In the genomic region with DNA sequence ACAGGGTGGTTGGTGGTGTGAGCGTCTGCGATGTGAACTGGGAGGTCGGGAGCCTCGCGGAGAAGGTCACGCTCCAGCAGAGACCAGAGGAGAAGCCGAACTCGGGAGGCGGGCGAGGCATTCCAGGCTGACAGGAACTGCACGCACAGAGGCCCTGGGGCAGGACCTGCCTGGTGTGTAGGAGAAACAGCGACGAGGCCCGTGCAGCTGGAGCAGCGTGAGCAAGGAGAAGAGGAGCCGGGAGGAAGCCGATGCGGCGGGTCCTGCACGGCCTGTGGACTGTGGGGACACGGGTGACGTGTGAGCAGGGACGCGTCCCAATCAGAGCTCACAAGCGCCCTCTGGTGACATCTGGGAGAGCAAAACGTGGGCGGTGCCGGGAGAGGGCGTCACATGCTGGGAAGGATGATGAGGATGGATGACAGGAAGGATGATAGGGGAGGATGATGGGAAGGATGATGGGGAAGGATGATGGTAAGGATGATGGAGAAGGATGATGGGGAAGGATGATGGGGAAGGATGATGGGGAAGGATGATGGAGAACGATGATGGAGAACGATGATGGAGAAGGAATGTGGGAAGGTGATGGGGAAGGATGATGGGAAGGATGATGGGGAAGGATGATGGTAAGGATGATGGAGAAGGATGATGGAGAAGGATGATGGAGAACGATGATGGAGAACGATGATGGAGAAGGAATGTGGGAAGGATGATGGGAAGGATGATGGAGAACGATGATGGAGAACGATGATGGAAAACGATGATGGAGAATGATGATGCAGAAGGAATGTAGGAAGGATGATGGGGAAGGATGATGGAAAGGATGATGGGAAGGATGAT, we compare ENCODE assay signal across 8 cellular contexts. TPM values are rescaled to one million over a fixed set of nuclear protein-coding genes. Genes with fewer than 3 reads are reported as not detected.
A peak's percentile ranks its signal among the peaks of the same experiment; 100 is the strongest.
DNase-seq lines count a peak whose midpoint lies in the region; ATAC-seq and TF ChIP-seq lines count a peak whose summit lies in the region.

No MANE protein-coding gene starts in this region.

- TF ChIP-seq CTCF in Calu3 (IDR thresholded peaks at IDR 0.05; ENCODE audit: unreplicated experiment) (peak; percentile 40), fibroblast of the aortic adventitia (IDR thresholded peaks at IDR 0.05; ENCODE audit: insufficient read depth, low read length) (peak; percentile 53), neural progenitor cell (IDR thresholded peaks at IDR 0.05) (peak; percentile 63)

- no TSS peak for BruUV-seq in Calu3 (replicated peaks; lab: Mats Ljungman, UMichigan)

- H3K36me3 Mint-ChIP-seq in Calu3 (ENCODE audit: insufficient read depth, unreplicated experiment) (peaks cover 5% of the 10 kb centered on the region), neural progenitor cell (peaks cover 4% of the 10 kb centered on the region)
- peaks cover 18 to 20% of the 10 kb centered on the region in 2 donors for H3K36me3 Mint-ChIP-seq in activated T-cell treated with anti-CD3 and anti-CD28 coated beads, Interleukin-2, amount 50 U/mL, for 72 hours (ENCODE audit: insufficient read depth in 2 of 2)

- intact Hi-C loops in Calu3 (cut with micrococcal nuclease; ENCODE audit: unreplicated experiment): no loop called here

- peak overlapping the region; percentile 70 for H2AFZ ChIP-seq in neural progenitor cell (replicated peaks)

- peaks cover 2% of the 10 kb centered on the region for H3K4me1 ChIP-seq in neural progenitor cell

- H3K4me3 ChIP-seq in fibroblast of the aortic adventitia (ENCODE audit: low read depth, low read length) (peak overlapping the region; percentile 31), neural progenitor cell (no peak overlapping the region)

- DNase-seq in Calu3 (peak; percentile 71), NCI-H1694 treated with DMSO at 0.1 percent for 48 hours (lab: John Stamatoyannopoulos, UW) (peak; percentile 51), fibroblast of the aortic adventitia (ENCODE audit: low read depth) (peak; percentile 43), neural progenitor cell (ENCODE audit: low spot score) (peak; percentile 84)
- peak; percentile 54 to 61 for DNase-seq in activated T-cell treated with anti-CD3 and anti-CD28 coated beads, Interleukin-2, amount 50 U/mL, for 72 hours

- ATAC-seq in activated T-cell treated with anti-CD3 and anti-CD28 coated beads, Interleukin-2, amount 50 U/mL, for 72 hours (replicated peaks in 1 of 2): peak; percentile 28 to 37
- no peak for ATAC-seq in HG02970 (IDR thresholded peaks at IDR 0.05; ENCODE audit: low FRiP score, unreplicated experiment)
- no peak for ATAC-seq in HG03159 (IDR thresholded peaks at IDR 0.05; ENCODE audit: unreplicated experiment)
- no peak for ATAC-seq in GM18502 (IDR thresholded peaks at IDR 0.05; ENCODE audit: poor library complexity, unreplicated experiment)

- H3K9me3 Mint-ChIP-seq in Calu3 (ENCODE audit: low read depth, unreplicated experiment) (peaks cover 14% of the 10 kb centered on the region), neural progenitor cell (peaks cover 22% of the 10 kb centered on the region)
- peaks cover 16 to 18% of the 10 kb centered on the region in 2 donors for H3K9me3 Mint-ChIP-seq in activated T-cell treated with anti-CD3 and anti-CD28 coated beads, Interleukin-2, amount 50 U/mL, for 72 hours

- H3F3A ChIP-seq in neural progenitor cell (ENCODE audit: low read depth): peaks cover 15% of the 10 kb centered on the region

- H3K9me3 ChIP-seq in neural progenitor cell (ENCODE audit: low read depth): no peaks in the 10 kb centered on the region

- no peaks in the 10 kb centered on the region for H3K79me2 ChIP-seq in neural progenitor cell (ENCODE audit: low read depth)

- CTCF ChIA-PET in Calu3 (lab: Charles Lee): interaction anchor here (0.7 to 0.9 kb wide), 3 partner anchors 18 to 64 kb away, joined by 3 to 6 read pairs (median 3); no protein-coding TSS in a partner anchor

- H3K9ac ChIP-seq in neural progenitor cell: no peak overlapping the region

- H3K4me2 ChIP-seq in neural progenitor cell: no peak overlapping the region

- H3K4me1 Mint-ChIP-seq in Calu3 (ENCODE audit: low read depth, unreplicated experiment) (peaks cover 7% of the 10 kb centered on the region), neural progenitor cell (peaks cover 27% of the 10 kb centered on the region)
- H3K4me1 Mint-ChIP-seq in activated T-cell treated with anti-CD3 and anti-CD28 coated beads, Interleukin-2, amount 50 U/mL, for 72 hours (ENCODE audit: low read depth): peaks cover 7% of the 10 kb centered on the region

- H3K27ac ChIP-seq in neural progenitor cell: no peak overlapping the region

- H3K36me3 ChIP-seq in neural progenitor cell: no peaks in the 10 kb centered on the region

- H3K27me3 Mint-ChIP-seq in Calu3 (ENCODE audit: unreplicated experiment): peaks cover 50% of the 10 kb centered on the region
- H3K27me3 Mint-ChIP-seq in activated T-cell treated with anti-CD3 and anti-CD28 coated beads, Interleukin-2, amount 50 U/mL, for 72 hours (ENCODE audit: low read depth): peaks cover 17% of the 10 kb centered on the region
- peaks cover 34% of the 10 kb centered on the region for H3K27me3 Mint-ChIP-seq in neural progenitor cell (ENCODE audit: insufficient read depth, low read depth)

- no peaks in the 10 kb centered on the region for H4K20me1 ChIP-seq in neural progenitor cell (ENCODE audit: low read depth)

- H3K27ac Mint-ChIP-seq in Calu3 (ENCODE audit: unreplicated experiment): peak overlapping the region; percentile 8
- H3K27ac Mint-ChIP-seq in activated T-cell treated with anti-CD3 and anti-CD28 coated beads, Interleukin-2, amount 50 U/mL, for 72 hours: peak overlapping the region; percentile 66
- peak overlapping the region; percentile 77 for H3K27ac Mint-ChIP-seq in neural progenitor cell

- peak overlapping the region; percentile 28 for H3K4me3 Mint-ChIP-seq in Calu3 (ENCODE audit: low read depth, unreplicated experiment)
- peak overlapping the region; percentile 13 to 68 for H3K4me3 Mint-ChIP-seq in activated T-cell treated with anti-CD3 and anti-CD28 coated beads, Interleukin-2, amount 50 U/mL, for 72 hours
- H3K4me3 Mint-ChIP-seq in neural progenitor cell: peak overlapping the region; percentile 74

- peaks cover 8% of the 10 kb centered on the region for H3K27me3 ChIP-seq in neural progenitor cell

RNA-seq across cellular contexts. Expression of gene MADCAM1, which starts 16.1 kb away (rescaled TPM):
- 0.34 and 0.47 TPM in 2 replicates for total RNA-seq in Calu3 (2022)
- total RNA-seq in activated T-cell treated with anti-CD3 and anti-CD28 coated beads, Interleukin-2, amount 50 U/mL, for 72 hours: under 1 TPM; 0.31 to 0.32 TPM
- total RNA-seq in fibroblast of the aortic adventitia (ENCODE audit: low replicate concordance): 0.16 and 0.18 TPM in 2 replicates
- 0.09 TPM in 1 of 2 replicates, not detected in the other for total RNA-seq in neural progenitor cell (ENCODE audit: low replicate concordance)

RNA-seq across cellular contexts. Expression of gene SHC2, which starts 19.4 kb away (rescaled TPM):
- total RNA-seq in Calu3 (2022) (8.3 and 8.4 TPM in 2 replicates), fibroblast of the aortic adventitia (ENCODE audit: low replicate concordance) (0.81 and 3.3 TPM in 2 replicates), neural progenitor cell (ENCODE audit: low replicate concordance) (3.2 and 15.9 TPM in 2 replicates)
- 1 to 10 TPM; 1.9 to 2.5 TPM for total RNA-seq in activated T-cell treated with anti-CD3 and anti-CD28 coated beads, Interleukin-2, amount 50 U/mL, for 72 hours

RNA-seq across cellular contexts. Expression of gene TPGS1, which starts 27.1 kb away (rescaled TPM):
- total RNA-seq in Calu3 (2022): 8.6 and 9.0 TPM in 2 replicates
- total RNA-seq in activated T-cell treated with anti-CD3 and anti-CD28 coated beads, Interleukin-2, amount 50 U/mL, for 72 hours: 10 to 100 TPM; 11.9 to 12.1 TPM
- total RNA-seq in fibroblast of the aortic adventitia (ENCODE audit: low replicate concordance): 25.2 and 56.4 TPM in 2 replicates
- total RNA-seq in neural progenitor cell (ENCODE audit: low replicate concordance): 9.4 and 31.1 TPM in 2 replicates

RNA-seq across cellular contexts. Expression of gene CDC34, which starts 51.3 kb away (rescaled TPM):
- 46.1 and 50.6 TPM in 2 replicates for total RNA-seq in Calu3 (2022)
- 10 to 100 TPM; 48.4 to 56.1 TPM for total RNA-seq in activated T-cell treated with anti-CD3 and anti-CD28 coated beads, Interleukin-2, amount 50 U/mL, for 72 hours
- total RNA-seq in fibroblast of the aortic adventitia (ENCODE audit: low replicate concordance): 31.0 and 65.8 TPM in 2 replicates
- total RNA-seq in neural progenitor cell (ENCODE audit: low replicate concordance): 42.5 and 92.6 TPM in 2 replicates

Comparison
In these comparisons a context has a peak if more than half of its experiments do, and no peak if none do; other contexts are left out.
1. H3K27ac Mint-ChIP-seq: peak in every context shown above with its lines; median percentile 77 in neural progenitor cell; 66 in activated T-cell treated with anti-CD3 and anti-CD28 coated beads, Interleukin-2, amount 50 U/mL, for 72 hours; 8 in Calu3.
2. ATAC-seq: peak in activated T-cell treated with anti-CD3 and anti-CD28 coated beads, Interleukin-2, amount 50 U/mL, for 72 hours (2 of 2); none in HG02970 (single experiment), HG03159 (single experiment) and GM18502 (single experiment).
3. Peak in every context shown above with its lines, with median percentiles within 50 percentile points of each other: DNase-seq, H3K4me3 Mint-ChIP-seq and CTCF ChIP-seq.